Comparison of ENCODE assay signal across 8 cellular contexts in genomic region chr4:165112258-165113156, GRCh38. TPM values are rescaled to one million over a fixed set of nuclear protein-coding genes. Genes with fewer than 3 reads are reported as not detected.
A peak's percentile ranks its signal among the peaks of the same experiment; 100 is the strongest.
DNase-seq lines count a peak whose midpoint lies in the region; ATAC-seq and TF ChIP-seq lines count a peak whose summit lies in the region.

TMEM192 (minus strand) TSS chr4:165112860; CDS start chr4:165112773, 87 bp downstream.

- intact Hi-C loops in head of caudate nucleus (cut with DNase I) = no loop called here
- intact Hi-C loops in ovary (cut with DNase I) = loop anchor here in 2 of 4 donors (5.0 to 10.0 kb wide), 2 partner anchors 212 to 215 kb away; partner anchors contain the start of gene MSMO1 (in 2 of the 2)
- intact Hi-C loops in thyroid gland (cut with DNase I) = loop anchor here (5.0 kb wide), 1 partner anchor 215 kb away; the partner anchor contains the start of gene MSMO1

- H3K27ac ChIP-seq in ovary = peak within 1 kb of the TSS; percentile 94 to 95
- H3K27ac ChIP-seq in thyroid gland = peak within 1 kb of the TSS; percentile 85 to 93 (median 89)

- POLR2A ChIA-PET in activated naive CD8-positive, alpha-beta T cell treated with anti-CD3 and anti-CD28 coated beads, Interleukin-2, amount 10 ng/mL, durations not matched to agents 7 days and 5 days (lab: Charles Lee) = interaction anchor here (1.0 to 1.2 kb wide), 3 partner anchors 15 to 215 kb away, joined by 3 to 4 read pairs (median 3); partner anchors contain the start of gene MSMO1

- WGBS in ovary, 3 donors = 0 to 1% (median 1%) methylated on average over 60 to 73 of the region's 73 CpGs
- 1% methylated on average over 20 to 34 of the region's 73 CpGs for WGBS in thyroid gland, 2 donors

- H3K36me3 ChIP-seq in ovary = no peaks in the 10 kb centered on the region
- H3K36me3 ChIP-seq in thyroid gland = no peaks in the 10 kb centered on the region

- H3K27me3 Mint-ChIP-seq in activated naive CD8-positive, alpha-beta T cell treated with anti-CD3 and anti-CD28 coated beads, Interleukin-2, amount 10 ng/mL, durations not matched to agents 7 days and 5 days = peaks cover 5% of the 10 kb centered on the region

- peak; percentile 58 for DNase-seq in NCI-H1048 (lab: John Stamatoyannopoulos, UW)
- peak; percentile 86 for DNase-seq in SKM-1 treated with dmso at 0.1 percent for 144 hours (lab: John Stamatoyannopoulos, UW; ENCODE audit: unreplicated experiment)
- peak; percentile 96 for DNase-seq in activated naive CD8-positive, alpha-beta T cell treated with anti-CD3 and anti-CD28 coated beads, Interleukin-2, amount 10 ng/mL, durations not matched to agents 7 days and 5 days
- peak; percentile 89 to 98 (median 96) for DNase-seq in head of caudate nucleus
- DNase-seq in ovary = peak; percentile 94 to 97 (median 96)
- DNase-seq in thyroid gland = peak; percentile 95

- no peaks in the 10 kb centered on the region for H3K36me3 Mint-ChIP-seq in activated naive CD8-positive, alpha-beta T cell treated with anti-CD3 and anti-CD28 coated beads, Interleukin-2, amount 10 ng/mL, durations not matched to agents 7 days and 5 days

- H3K27me3 ChIP-seq in ovary (no peaks in the 10 kb centered on the region), thyroid gland (no peaks in the 10 kb centered on the region)

- no peak for TF ChIP-seq EP300 in ovary (IDR thresholded peaks at IDR 0.05)

- TF ChIP-seq CTCF in ovary (IDR thresholded peaks at IDR 0.05) (peak; percentile 42 to 60 (median 46)), thyroid gland (IDR thresholded peaks at IDR 0.05) (peak in 5 of 6 experiments; percentile 10 to 52 (median 30))

- H3K4me3 Mint-ChIP-seq in activated naive CD8-positive, alpha-beta T cell treated with anti-CD3 and anti-CD28 coated beads, Interleukin-2, amount 10 ng/mL, durations not matched to agents 7 days and 5 days = peak within 1 kb of the TSS; percentile 95

- peak within 1 kb of the TSS; percentile 90 for H3K27ac Mint-ChIP-seq in activated naive CD8-positive, alpha-beta T cell treated with anti-CD3 and anti-CD28 coated beads, Interleukin-2, amount 10 ng/mL, durations not matched to agents 7 days and 5 days

- H3K4me3 ChIP-seq in ovary = peak within 1 kb of the TSS; percentile 96
- peak within 1 kb of the TSS; percentile 62 to 98 (median 97) for H3K4me3 ChIP-seq in thyroid gland (replicated peaks in 1 of 3)

- ATAC-seq in HG02588 (IDR thresholded peaks at IDR 0.05; ENCODE audit: unreplicated experiment) = peak; percentile 98
- peak; percentile 93 for ATAC-seq in activated naive CD8-positive, alpha-beta T cell treated with anti-CD3 and anti-CD28 coated beads, Interleukin-2, amount 10 ng/mL, durations not matched to agents 7 days and 5 days (ENCODE audit: low read depth)

- H3K4me1 ChIP-seq in ovary (ENCODE audit: insufficient read depth) = no peaks in the 10 kb centered on the region
- H3K4me1 ChIP-seq in thyroid gland = peaks cover 8 to 14% of the 10 kb centered on the region in 2 donors

- no peaks in the 10 kb centered on the region for H3K9me3 Mint-ChIP-seq in activated naive CD8-positive, alpha-beta T cell treated with anti-CD3 and anti-CD28 coated beads, Interleukin-2, amount 10 ng/mL, durations not matched to agents 7 days and 5 days

- peaks cover 14% of the 10 kb centered on the region for H3K4me1 Mint-ChIP-seq in activated naive CD8-positive, alpha-beta T cell treated with anti-CD3 and anti-CD28 coated beads, Interleukin-2, amount 10 ng/mL, durations not matched to agents 7 days and 5 days

- H3K9me3 ChIP-seq in ovary (no peaks in the 10 kb centered on the region), thyroid gland (no peaks in the 10 kb centered on the region)

- TF ChIP-seq POLR2A in GM10847 (IDR thresholded peaks at IDR 0.05; ENCODE audit: extremely low read depth, insufficient read length) (peak; percentile 63), ovary (IDR thresholded peaks at IDR 0.05) (peak; percentile 42), thyroid gland (IDR thresholded peaks at IDR 0.05) (peak; percentile 14 to 91)

RNA-seq across cellular contexts. Expression of gene TMEM192, which starts in this region (rescaled TPM):
- total RNA-seq in activated naive CD8-positive, alpha-beta T cell treated with anti-CD3 and anti-CD28 coated beads, Interleukin-2, amount 10 ng/mL, durations not matched to agents 7 days and 5 days = 1 to 10 TPM; 8.2 to 8.5 TPM
- total RNA-seq in ovary (10 to 100 TPM; 16.7 to 35.2 (median 25.3) TPM), thyroid gland (10 to 100 TPM; 19.2 to 34.9 (median 21.8) TPM)
- 10 to 100 TPM; 22.1 to 40.8 TPM for polyA plus RNA-seq in ovary

Comparison
In these comparisons a context has a peak if more than half of its experiments do, and no peak if none do; other contexts are left out.
1. Peak in every context shown above with its lines: DNase-seq, ATAC-seq, H3K4me3 ChIP-seq and H3K27ac ChIP-seq.